Comparison of ENCODE assay signal across 8 cellular contexts in genomic region chr20:32743237-32744112, GRCh38.
DNase-seq lines count a peak whose midpoint lies in the region; ATAC-seq and TF ChIP-seq lines count a peak whose summit lies in the region.

TSS of gene COMMD7 (minus strand) at chr20:32743467. CDS start at chr20:32743391, 76 bp downstream.

- no peak for ATAC-seq in GM21515 (IDR thresholded peaks at IDR 0.05; ENCODE audit: unreplicated experiment)

- no peak for TF ChIP-seq CTCF in GM20000 (IDR thresholded peaks at IDR 0.05; ENCODE audit: extremely low read depth, missing control alignments)
- TF ChIP-seq CTCF in LNCaP clone FGC (IDR thresholded peaks at IDR 0.05; ENCODE audit: control insufficient read depth, extremely low read depth, insufficient read depth): no peak
- TF ChIP-seq CTCF in astrocyte of the spinal cord (IDR thresholded peaks at IDR 0.05; ENCODE audit: low read depth, low read length): no peak

- H3K4me3 ChIP-seq in LNCaP clone FGC (ENCODE audit: low read depth, low read length) (peak within 1 kb of the TSS; percentile 66), astrocyte of the spinal cord (ENCODE audit: low read depth, low read length) (peak within 1 kb of the TSS; percentile 75), iPS-11a (ENCODE audit: low read depth, low read length) (peak within 1 kb of the TSS; percentile 88), skeletal muscle cell (ENCODE audit: low read depth, low read length) (peak within 1 kb of the TSS; percentile 72)

- DNase-seq in CD1c-positive myeloid dendritic cell (ENCODE audit: extremely low spot score) (peak; percentile 79), GM20000 (ENCODE audit: low spot score) (peak; percentile 84), LNCaP clone FGC (ENCODE audit: low read depth) (peak; percentile 63), T-helper 9 cell (peak; percentile 44), astrocyte of the spinal cord (ENCODE audit: low read depth, low spot score) (peak; percentile 38), skeletal muscle cell (ENCODE audit: low read depth) (no peak)

- in situ Hi-C loops in astrocyte of the spinal cord (cut with HindIII; ENCODE audit: low sequenced_read_pairs): no loop called here
